In the genomic region with DNA sequence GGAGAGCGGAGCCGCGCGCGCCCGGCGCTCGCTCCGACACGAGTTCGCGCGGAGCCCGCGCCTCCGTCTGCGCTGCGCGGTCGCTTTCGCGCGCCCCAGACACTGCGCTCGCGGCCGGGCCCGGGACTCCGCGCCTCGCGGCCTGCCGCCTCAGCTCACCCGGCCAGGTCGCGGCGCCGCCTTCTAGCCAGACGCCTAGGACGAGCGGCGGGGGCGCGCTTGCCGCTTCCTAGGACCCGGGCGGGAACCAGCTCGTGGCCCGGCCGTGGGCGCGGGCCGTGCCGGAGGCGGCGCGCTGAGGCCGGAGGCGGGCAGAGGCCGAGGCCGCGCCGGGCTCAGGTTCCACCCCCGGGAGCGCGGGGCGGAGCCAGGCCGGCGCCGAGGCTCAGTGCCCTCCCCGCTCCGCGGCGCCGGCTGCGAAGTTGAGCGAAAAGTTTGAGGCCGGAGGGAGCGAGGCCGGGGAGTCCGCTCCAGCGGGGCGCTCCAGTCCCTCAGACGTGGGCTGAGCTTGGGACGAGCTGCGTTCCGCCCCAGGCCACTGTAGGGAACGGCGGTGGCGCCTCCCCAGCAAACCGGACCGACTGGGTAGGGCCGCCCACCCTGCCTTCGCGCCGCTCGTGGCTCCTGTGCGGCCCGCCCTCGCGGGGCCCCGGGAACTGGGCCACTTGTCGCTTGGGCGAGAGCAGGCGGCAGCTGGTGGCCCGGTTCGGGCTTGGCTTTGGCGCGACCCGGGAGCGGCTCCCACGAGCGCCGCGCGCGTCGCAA, we compare ENCODE assay signal across 8 cellular contexts. TPM values are rescaled to one million over a fixed set of nuclear protein-coding genes. Genes with fewer than 3 reads are reported as not detected.
DNase-seq lines count a peak whose midpoint lies in the region; ATAC-seq, FAIRE-seq and TF ChIP-seq lines count a peak whose summit lies in the region.

A gene with protein sequence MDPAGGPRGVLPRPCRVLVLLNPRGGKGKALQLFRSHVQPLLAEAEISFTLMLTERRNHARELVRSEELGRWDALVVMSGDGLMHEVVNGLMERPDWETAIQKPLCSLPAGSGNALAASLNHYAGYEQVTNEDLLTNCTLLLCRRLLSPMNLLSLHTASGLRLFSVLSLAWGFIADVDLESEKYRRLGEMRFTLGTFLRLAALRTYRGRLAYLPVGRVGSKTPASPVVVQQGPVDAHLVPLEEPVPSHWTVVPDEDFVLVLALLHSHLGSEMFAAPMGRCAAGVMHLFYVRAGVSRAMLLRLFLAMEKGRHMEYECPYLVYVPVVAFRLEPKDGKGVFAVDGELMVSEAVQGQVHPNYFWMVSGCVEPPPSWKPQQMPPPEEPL (plus strand): TSS at position 388 of the 765 bp plus-strand sequence. CDS start 1,036 bp downstream, outside the sequence.

- ATAC-seq in A549, result peak; percentile 57 to 69
- peak; percentile 44 for ATAC-seq in GM18520 (IDR thresholded peaks at IDR 0.05; ENCODE audit: unreplicated experiment)
- ATAC-seq in HG03196 (IDR thresholded peaks at IDR 0.05; ENCODE audit: unreplicated experiment), result peak; percentile 49
- peak; percentile 88 for ATAC-seq in gastroesophageal sphincter

- H3K9me3 ChIP-seq in A549 (no peaks in the 10 kb centered on the region), gastroesophageal sphincter (no peaks in the 10 kb centered on the region), transverse colon (no peaks in the 10 kb centered on the region)

- DNase-seq in A549 (ENCODE audit: low read depth in 1 of 2, low spot score in 1 of 2), result peak; percentile 84 to 90
- DNase-seq in RCC 7860 (ENCODE audit: low spot score), result peak; percentile 71
- DNase-seq in activated naive CD4-positive, alpha-beta T cell treated with anti-CD3 and anti-CD28 coated beads for 36 hours, result peak; percentile 68
- DNase-seq in osteocyte (ENCODE audit: extremely low spot score, unreplicated experiment), result peak; percentile 88
- DNase-seq in transverse colon, result peak; percentile 76

- FAIRE-seq in A549 (lab: Jason Lieb, UNC), result no peak
- FAIRE-seq in RCC 7860 (lab: Jason Lieb, UNC), result no peak

- CTCF ChIA-PET in A549 (lab: Yijun Ruan, JAX), result interaction anchor here (0.6 to 43.2 kb wide), 32 partner anchors 9 to 384 kb away, joined by 3 to 1094 read pairs (median 4); partner anchors contain the start of genes CDK3, PRPSAP1 and QRICH2
- CTCF ChIA-PET in activated naive CD4-positive, alpha-beta T cell treated with anti-CD3 and anti-CD28 coated beads for 36 hours (lab: Charles Lee), result interaction anchor here (0.5 to 5.9 kb wide), 13 partner anchors 8 to 509 kb away, joined by 3 to 51 read pairs (median 5); partner anchors contain the start of gene PRPSAP1

- H3K4me1 ChIP-seq in A549, result peaks cover 20% of the 10 kb centered on the region
- H3K4me1 ChIP-seq in gastroesophageal sphincter, result peaks cover 0 to 64% (median 18%) of the 10 kb centered on the region in 3 donors
- peaks cover 8 to 41% (median 37%) of the 10 kb centered on the region in 4 donors for H3K4me1 ChIP-seq in transverse colon

- no peaks in the 10 kb centered on the region for H3K27me3 Mint-ChIP-seq in activated naive CD4-positive, alpha-beta T cell treated with anti-CD3 and anti-CD28 coated beads for 36 hours (ENCODE audit: low read depth)
- H3K27me3 Mint-ChIP-seq in osteocyte (ENCODE audit: unreplicated experiment), result no peaks in the 10 kb centered on the region

- no CpG with 5 or more reads among the region's 118 CpGs for WGBS in A549 (ENCODE audit: missing lambda C conversion rate)
- no CpG with 5 or more reads among the region's 118 CpGs for WGBS in gastroesophageal sphincter (ENCODE audit: low coverage in 1 of 2), 2 donors
- 2% methylated on average over 25 of the region's 118 CpGs; no CpG with 5 or more reads in 1 of the 2 donors for WGBS in transverse colon (ENCODE audit: low coverage in 1 of 2), 2 donors

- H3K27ac ChIP-seq in A549, result peak within 1 kb of the TSS; percentile 71 to 88
- H3K27ac ChIP-seq in gastroesophageal sphincter, result peak within 1 kb of the TSS in 3 of 4 donors; percentile 81 to 87 (median 83)
- H3K27ac ChIP-seq in transverse colon, result peak within 1 kb of the TSS; percentile 64 to 81 (median 76)

- H3K4me1 Mint-ChIP-seq in activated naive CD4-positive, alpha-beta T cell treated with anti-CD3 and anti-CD28 coated beads for 36 hours (ENCODE audit: low read depth), result peaks cover 6% of the 10 kb centered on the region
- H3K4me1 Mint-ChIP-seq in osteocyte (ENCODE audit: unreplicated experiment), result peaks cover 21% of the 10 kb centered on the region

- no peak for TF ChIP-seq EP300 in A549 (IDR thresholded peaks at IDR 0.05)
- TF ChIP-seq EP300 in gastroesophageal sphincter (IDR thresholded peaks at IDR 0.05), result no peak
- TF ChIP-seq EP300 in transverse colon (IDR thresholded peaks at IDR 0.05; ENCODE audit: low read depth), result no peak

- H3K9me3 Mint-ChIP-seq in activated naive CD4-positive, alpha-beta T cell treated with anti-CD3 and anti-CD28 coated beads for 36 hours, result no peaks in the 10 kb centered on the region
- H3K9me3 Mint-ChIP-seq in osteocyte (ENCODE audit: unreplicated experiment), result no peaks in the 10 kb centered on the region

- in situ Hi-C loops in transverse colon (cut with MboI; ENCODE audit: low pct_ligation_motif_present in 1 of 4, low pct_unique_long_range_greater_than_20kb in 1 of 4, low sequenced_read_pairs in 3 of 4), result no loop called here

- peaks cover 2% of the 10 kb centered on the region for H3K36me3 Mint-ChIP-seq in activated naive CD4-positive, alpha-beta T cell treated with anti-CD3 and anti-CD28 coated beads for 36 hours (ENCODE audit: low read depth)
- no peaks in the 10 kb centered on the region for H3K36me3 Mint-ChIP-seq in osteocyte (ENCODE audit: unreplicated experiment)

- POLR2A ChIA-PET in A549 (lab: Yijun Ruan, JAX), result interaction anchor here (1.0 to 2.7 kb wide), 6 partner anchors 8 to 120 kb away, joined by 4 to 24 read pairs (median 8); partner anchors contain the start of genes PRPSAP1 and UBALD2

- H3K36me3 ChIP-seq in gastroesophageal sphincter, result no peaks in the 10 kb centered on the region
- no peaks in the 10 kb centered on the region for H3K36me3 ChIP-seq in transverse colon

- peak within 1 kb of the TSS; percentile 91 for H3K4me2 ChIP-seq in A549

- intact Hi-C loops in activated naive CD4-positive, alpha-beta T cell treated with anti-CD3 and anti-CD28 coated beads for 36 hours (cut with micrococcal nuclease), result loop anchor here (10.0 kb wide), 2 partner anchors 280 to 480 kb away; partner anchors contain the start of genes EXOC7 and MRPL38
- intact Hi-C loops in transverse colon (cut with DNase I; ENCODE audit: low total_unique reads), result no loop called here

- H3K27ac Mint-ChIP-seq in activated naive CD4-positive, alpha-beta T cell treated with anti-CD3 and anti-CD28 coated beads for 36 hours, result peak within 1 kb of the TSS; percentile 79
- peak within 1 kb of the TSS; percentile 73 for H3K27ac Mint-ChIP-seq in osteocyte (ENCODE audit: unreplicated experiment)

- peak within 1 kb of the TSS; percentile 83 for H3K4me3 Mint-ChIP-seq in activated naive CD4-positive, alpha-beta T cell treated with anti-CD3 and anti-CD28 coated beads for 36 hours
- peak within 1 kb of the TSS; percentile 84 for H3K4me3 Mint-ChIP-seq in osteocyte (ENCODE audit: unreplicated experiment)

- H3K4me3 ChIP-seq in A549, result peak within 1 kb of the TSS; percentile 62
- H3K4me3 ChIP-seq in gastroesophageal sphincter, result peak within 1 kb of the TSS; percentile 47 to 71
- H3K4me3 ChIP-seq in transverse colon, result peak within 1 kb of the TSS; percentile 44 to 66 (median 56)

- TF ChIP-seq CTCF in A549 (IDR thresholded peaks at IDR 0.05), result no peak; the same call in 2 of the 3 replicates
- TF ChIP-seq CTCF in gastroesophageal sphincter (IDR thresholded peaks at IDR 0.05), result peak in 1 of 4 experiments; percentile 1
- no peak for TF ChIP-seq CTCF in osteocyte (IDR thresholded peaks at IDR 0.05)
- TF ChIP-seq CTCF in transverse colon (IDR thresholded peaks at IDR 0.05), result no peak

- H3K27me3 ChIP-seq in gastroesophageal sphincter (peaks cover 57% of the 10 kb centered on the region), transverse colon (peaks cover 18% of the 10 kb centered on the region)

- peak; percentile 55; the same call in 1 of the 2 replicates for TF ChIP-seq POLR2A in A549 (IDR thresholded peaks at IDR 0.05; ENCODE audit: low read length)
- peak; percentile 25 to 63 for TF ChIP-seq POLR2A in gastroesophageal sphincter (IDR thresholded peaks at IDR 0.05)
- TF ChIP-seq POLR2A in transverse colon (IDR thresholded peaks at IDR 0.05), result peak; percentile 11

- TF ChIP-seq RAD21 in A549 (conservative IDR thresholded peaks at IDR 0.05 in 1 of 2, IDR thresholded peaks at IDR 0.05 in 1 of 2), result no peak

TF ChIP-seq in A549, 52 proteins besides CTCF, POLR2A, EP300 and RAD21 (continues in another document):
- TF ChIP-seq, protein P1, sequence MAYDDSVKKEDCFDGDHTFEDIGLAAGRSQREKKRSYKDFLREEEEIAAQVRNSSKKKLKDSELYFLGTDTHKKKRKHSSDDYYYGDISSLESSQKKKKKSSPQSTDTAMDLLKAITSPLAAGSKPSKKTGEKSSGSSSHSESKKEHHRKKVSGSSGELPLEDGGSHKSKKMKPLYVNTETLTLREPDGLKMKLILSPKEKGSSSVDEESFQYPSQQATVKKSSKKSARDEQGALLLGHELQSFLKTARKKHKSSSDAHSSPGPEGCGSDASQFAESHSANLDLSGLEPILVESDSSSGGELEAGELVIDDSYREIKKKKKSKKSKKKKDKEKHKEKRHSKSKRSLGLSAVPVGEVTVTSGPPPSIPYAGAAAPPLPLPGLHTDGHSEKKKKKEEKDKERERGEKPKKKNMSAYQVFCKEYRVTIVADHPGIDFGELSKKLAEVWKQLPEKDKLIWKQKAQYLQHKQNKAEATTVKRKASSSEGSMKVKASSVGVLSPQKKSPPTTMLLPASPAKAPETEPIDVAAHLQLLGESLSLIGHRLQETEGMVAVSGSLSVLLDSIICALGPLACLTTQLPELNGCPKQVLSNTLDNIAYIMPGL (CRISPR knock-in tag; IDR thresholded peaks at IDR 0.05; ENCODE audit: borderline replicate concordance), result 0 out of 2 replicates have a peak, but pooled peaks have one; percentile 17
- TF ChIP-seq, protein P2, sequence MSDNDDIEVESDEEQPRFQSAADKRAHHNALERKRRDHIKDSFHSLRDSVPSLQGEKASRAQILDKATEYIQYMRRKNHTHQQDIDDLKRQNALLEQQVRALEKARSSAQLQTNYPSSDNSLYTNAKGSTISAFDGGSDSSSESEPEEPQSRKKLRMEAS (IDR thresholded peaks at IDR 0.05), result peak; percentile 63; the same call in 1 of the 2 replicates

RNA-seq across cellular contexts. Expression of the gene that starts here (rescaled TPM):
- polyA plus RNA-seq in A549 (2011; rRNA removed) (4.6 and 4.7 TPM in 2 replicates), A549 (2017; fragmentation: RNase III; extraction: RNeasy Plus Mini Kit Qiagen cat#74134 plus additional on column Dnase treatment) (11.8 to 14.9 TPM (median 13.0 TPM) in 3 replicates)
- polyA plus RNA-seq in A549 (2012; cell fraction: cytosol; rRNA removed), result 16.5 and 17.2 TPM in 2 replicates
- polyA plus RNA-seq in A549 (2012; cell fraction: nucleus; rRNA removed), result 45.7 and 46.2 TPM in 2 replicates
- 1.4 and 3.2 TPM in 2 replicates for polyA minus RNA-seq in A549 (2011; rRNA and poly(A)+ RNA removed)
- total RNA-seq in activated naive CD4-positive, alpha-beta T cell treated with anti-CD3 and anti-CD28 coated beads for 36 hours, result 1 to 10 TPM; 9.0 to 9.2 TPM
- total RNA-seq in gastroesophageal sphincter (10 to 100 TPM; 14.7 to 29.2 (median 18.9) TPM), osteocyte (15.2 TPM in 2 replicates), transverse colon (10 to 100 TPM in 1 of 4 donors, 1 to 10 TPM in 2, not detected in 1; 4.2 to 16.1 (median 6.8) TPM)

Comparison
In these comparisons a context has a peak if more than half of its experiments do, and no peak if none do; other contexts are left out.
1. Peak in every context shown above with its lines: DNase-seq, ATAC-seq, H3K4me3 ChIP-seq and H3K27ac ChIP-seq.